Comparison of ENCODE assay signal across 23 cellular contexts in the genomic region with DNA sequence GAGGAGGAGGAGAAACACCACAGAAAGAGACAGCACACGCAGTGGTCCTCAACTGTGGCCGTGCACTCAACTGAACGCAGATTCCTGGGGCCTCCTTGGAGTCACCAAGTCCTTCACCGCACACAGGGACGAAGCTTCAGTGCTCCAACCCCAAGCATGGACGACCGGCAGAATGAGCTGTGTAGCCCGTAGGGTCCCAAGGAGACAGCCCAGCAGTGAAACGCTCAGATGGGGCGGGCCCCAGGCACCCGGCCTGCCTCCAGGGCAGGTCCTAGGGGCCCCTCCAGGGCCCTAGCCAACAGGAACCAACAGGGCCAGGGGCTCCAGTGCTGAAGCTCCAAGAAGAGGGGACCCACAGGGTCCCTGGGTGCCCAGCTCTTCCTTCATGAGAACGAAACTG.
"Had no signal": no experiment of that assay in that cellular context is flagged by ENCODE, and none has a peak within 500 bp of the region (broad histone marks: within the 10 kb centered on the region; RNA-seq: fewer than 3 reads in every experiment).

No MANE protein-coding gene starts in this region.

- DNase-seq: activated CD4-positive, alpha-beta T cell treated with anti-CD3 and anti-CD28 coated beads, Interleukin-2, amount 50 U/mL, for 48 hours; activated naive CD4-positive, alpha-beta T cell treated with Interleukin-2 at 50 U/mL for 16 hours; anterior cingulate cortex; brain microvascular endothelial cell; cerebellar nuclear complex; dermis blood vessel endothelial cell; endodermal cell; gastrocnemius medialis; immature natural killer cell; left cardiac atrium; naive thymus-derived CD8-positive, alpha-beta T cell; small intestine; stimulated activated CD4-positive, alpha-beta T cell treated with anti-CD3 and anti-CD28 coated beads, Interleukin-4, amount 100 ng/mL, for 4 hours; stimulated activated CD8-positive, alpha-beta memory T cell treated with anti-CD3 and anti-CD28 coated beads, Interleukin-4, amount 100 ng/mL, for 48 hours; stimulated activated naive CD4-positive, alpha-beta T cell treated with Interleukin-2 at 50 U/mL for 16 hours; T-helper 1 cell; T1000; upper lobe of left lung had no signal

- H3K27ac ChIP-seq: brain microvascular endothelial cell, neutrophil, right atrium auricular region, suprapubic skin, upper lobe of left lung had no signal

- H3K4me1 ChIP-seq: right atrium auricular region, upper lobe of left lung had no signal

- FAIRE-seq: small intestine had no signal

- H3K36me3 ChIP-seq: brain microvascular endothelial cell, gastrocnemius medialis, neutrophil, right atrium auricular region, suprapubic skin, upper lobe of left lung had no signal

- H3K9me3 ChIP-seq: gastrocnemius medialis had no signal

- H3K27me3 ChIP-seq: brain microvascular endothelial cell, gastrocnemius medialis, heart left ventricle, neutrophil, right atrium auricular region, suprapubic skin, upper lobe of left lung had no signal

- H3K4me3 ChIP-seq: gastrocnemius medialis, heart left ventricle, right atrium auricular region, suprapubic skin, upper lobe of left lung had no signal

- ATAC-seq: activated T-helper 17 cell treated with anti-CD3 and anti-CD28 coated beads, Interleukin-2, amount 50 U/mL, for 72 hours; gastrocnemius medialis; heart left ventricle; left cardiac atrium; naive thymus-derived CD8-positive, alpha-beta T cell had no signal
